Comparison of ENCODE assay signal across 17 cellular contexts in genomic region chr13:85657942-85658341, GRCh38.
"Had no signal": no experiment of that assay in that cellular context is flagged by ENCODE, and none has a peak within 500 bp of the region (broad histone marks: within the 10 kb centered on the region; RNA-seq: fewer than 3 reads in every experiment).

No MANE protein-coding gene starts in this region.

- DNase-seq: effector CD4-positive, alpha-beta T cell; endodermal cell; erythroblast; foreskin keratinocyte; immature natural killer cell; left ventricle myocardium superior; mesenchymal stem cell; naive B cell; occipital lobe; pancreas; right cardiac atrium; small intestine; stimulated activated CD4-positive, alpha-beta T cell treated with anti-CD3 and anti-CD28 coated beads, Interleukin-2, amount 100 ng/mL, for 48 hours; stimulated activated naive CD4-positive, alpha-beta T cell treated with Interleukin-2 at 50 U/mL for 16 hours; trophoblast cell had no signal

- ATAC-seq: foreskin keratinocyte, left ventricle myocardium superior, pancreas, right cardiac atrium had no signal

- H3K9me3 ChIP-seq: pancreas had no signal

- H3K4me3 Mint-ChIP-seq: endodermal cell, immature natural killer cell, naive B cell, nephron had no signal

- H3K36me3 Mint-ChIP-seq: immature natural killer cell, naive B cell had no signal

- H3K27ac Mint-ChIP-seq: endodermal cell, immature natural killer cell, naive B cell, nephron, progenitor cell of endocrine pancreas had no signal

- H3K27me3 Mint-ChIP-seq: naive B cell, progenitor cell of endocrine pancreas had no signal

- H3K4me1 Mint-ChIP-seq: endodermal cell, immature natural killer cell, naive B cell had no signal
